22 cellular contexts compared by ENCODE assay signal in the genomic region with DNA sequence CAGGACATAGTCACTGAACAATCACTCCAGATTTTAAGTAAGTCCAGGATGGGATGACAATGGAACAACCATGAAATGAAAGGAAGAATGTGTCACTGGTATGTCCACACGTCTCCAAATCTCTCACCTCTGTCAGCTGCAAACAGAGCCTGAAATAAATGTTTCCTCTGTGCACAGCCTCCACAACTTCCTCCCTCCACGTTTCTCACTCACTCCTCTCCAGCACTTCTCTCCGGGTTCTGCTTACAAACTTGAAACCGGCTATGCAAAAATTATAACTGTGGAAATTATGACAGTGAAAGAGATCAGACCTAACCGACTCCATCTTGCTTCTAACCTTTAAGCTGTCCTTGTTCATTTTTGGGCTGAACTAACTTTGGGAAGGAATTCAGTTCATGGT. TPM values are rescaled to one million over a fixed set of nuclear protein-coding genes. Genes with fewer than 3 reads are reported as not detected.
A peak's percentile ranks its signal among the peaks of the same experiment; 100 is the strongest.
DNase-seq lines count a peak whose midpoint lies in the region; ATAC-seq and TF ChIP-seq lines count a peak whose summit lies in the region.
"Had no signal": no experiment of that assay in that cellular context is flagged by ENCODE, and none has a peak within 500 bp of the region (broad histone marks: within the 10 kb centered on the region; RNA-seq: fewer than 3 reads in every experiment).

No MANE protein-coding gene starts in this region.

- peaks cover 25% of the 10 kb centered on the region for H3K4me1 ChIP-seq in IMR-90 (ENCODE audit: control insufficient read depth, insufficient read depth, low read length)
- H3K4me1 ChIP-seq: Caco-2 had no signal

- peaks cover 5% of the 10 kb centered on the region; the same call in 1 of the 2 replicates for H3K9me1 ChIP-seq in IMR-90 (ENCODE audit: insufficient read depth, low read length)

- H2AK5ac ChIP-seq in IMR-90 (ENCODE audit: low read depth, low read length), result no peak overlapping the region

- no peak overlapping the region; the same call in 1 of the 2 replicates for H3K14ac ChIP-seq in IMR-90 (replicated peaks; ENCODE audit: low read depth, low read length)

- no peak for ATAC-seq in IMR-90 (ENCODE audit: low read depth)
- ATAC-seq in central memory CD8-positive, alpha-beta T cell (replicated peaks; ENCODE audit: extremely low read depth, poor library complexity, severe bottlenecking), result no peak
- ATAC-seq: K562 had no signal

- CTCF ChIA-PET in IMR-90 (lab: Yijun Ruan, JAX), result no interaction called here
- CTCF ChIA-PET in RWPE1 (lab: Yijun Ruan, JAX), result interaction anchor here (0.6 kb wide), 1 partner anchor 74 kb away, joined by 3 read pairs; no protein-coding TSS in a partner anchor

- BruUV-seq in IMR-90 (replicated peaks; lab: Mats Ljungman, UMichigan), result no TSS peak

- no peak overlapping the region for H3K23ac ChIP-seq in IMR-90 (ENCODE audit: low read depth, low read length)

- TF ChIP-seq CTCF in IMR-90 (conservative IDR thresholded peaks at IDR 0.05; ENCODE audit: low read depth, low read length), result no peak
- TF ChIP-seq CTCF in RWPE1 (conservative IDR thresholded peaks at IDR 0.05; ENCODE audit: low read depth), result no peak

- POLR2A ChIA-PET in IMR-90 (lab: Charles Lee; ENCODE audit: unreplicated experiment), result no interaction called here
- POLR2A ChIA-PET in RWPE1 (lab: Yijun Ruan, JAX; ENCODE audit: low non-redundant PET), result no interaction called here

- H2AFZ ChIP-seq in IMR-90 (replicated peaks; ENCODE audit: low read length, poor library complexity), result no peak overlapping the region

- H3K9ac ChIP-seq in IMR-90 (ENCODE audit: low read depth, low read length), result no peak overlapping the region

- no peak overlapping the region for H4K91ac ChIP-seq in IMR-90 (ENCODE audit: insufficient read depth, low read depth, low read length)

- H3K36me3 Mint-ChIP-seq in T-helper 1 cell treated with Interleukin-12 subunit alpha and Interleukin-12 subunit beta and Interleukin-4 antibody, amounts not matched to agents 30 μg/mL and 1 μg/mL, for 36 hours (ENCODE audit: low read depth), result no peaks in the 10 kb centered on the region
- no peaks in the 10 kb centered on the region for H3K36me3 Mint-ChIP-seq in central memory CD8-positive, alpha-beta T cell (ENCODE audit: insufficient read depth)
- H3K36me3 Mint-ChIP-seq: CD4-positive, CD25-positive, alpha-beta regulatory T cell had no signal

- no peak overlapping the region for H2AK9ac ChIP-seq in IMR-90 (replicated peaks; ENCODE audit: low read depth, low read length, poor library complexity)

- no peaks in the 10 kb centered on the region for H3K9me3 Mint-ChIP-seq in T-helper 1 cell treated with Interleukin-12 subunit alpha and Interleukin-12 subunit beta and Interleukin-4 antibody, amounts not matched to agents 30 μg/mL and 1 μg/mL, for 36 hours
- H3K9me3 Mint-ChIP-seq in central memory CD8-positive, alpha-beta T cell, result no peaks in the 10 kb centered on the region
- H3K9me3 Mint-ChIP-seq: CD4-positive, CD25-positive, alpha-beta regulatory T cell had no signal

- no peak overlapping the region for H2BK5ac ChIP-seq in IMR-90 (ENCODE audit: low read depth, low read length, poor library complexity, severe bottlenecking)

- intact Hi-C loops in IMR-90 (cut with micrococcal nuclease), result no loop called here

- H3K18ac ChIP-seq in IMR-90 (ENCODE audit: low read depth, low read length), result 0 out of 2 replicates have a peak overlapping the region, but pooled peaks have one; percentile 5

- no peak overlapping the region for H2BK120ac ChIP-seq in IMR-90 (ENCODE audit: low read depth, low read length)

- H4K8ac ChIP-seq in IMR-90 (ENCODE audit: low read depth in 2 of 2, low read length in 2 of 2), result no peak overlapping the region

- no peak overlapping the region for H2BK20ac ChIP-seq in IMR-90 (ENCODE audit: low read depth, low read length)

- H4K5ac ChIP-seq in IMR-90 (ENCODE audit: low read depth, low read length), result no peak overlapping the region

- no peaks in the 10 kb centered on the region for H3K36me3 ChIP-seq in IMR-90 (ENCODE audit: control insufficient read depth, insufficient read depth, low read length)

- H3K56ac ChIP-seq in IMR-90 (ENCODE audit: extremely low read depth, insufficient read depth, low read length), result no peak overlapping the region

- in situ Hi-C loops in IMR-90 (cut with MboI; ENCODE audit: low sequenced_read_pairs), result no loop called here

- no peak overlapping the region for H3K4me2 ChIP-seq in IMR-90 (ENCODE audit: low read depth, low read length)

- no peaks in the 10 kb centered on the region for H3K79me1 ChIP-seq in IMR-90 (ENCODE audit: low read depth in 1 of 2, low read length in 2 of 2)

- dilution Hi-C loops in IMR-90 (cut with HindIII; ENCODE audit: low sequenced_read_pairs, unreplicated experiment), result no loop called here

- no peak overlapping the region for H3K4ac ChIP-seq in IMR-90 (ENCODE audit: low read depth, low read length)

- H3K4me1 Mint-ChIP-seq in T-helper 1 cell treated with Interleukin-12 subunit alpha and Interleukin-12 subunit beta and Interleukin-4 antibody, amounts not matched to agents 30 μg/mL and 1 μg/mL, for 36 hours (ENCODE audit: low read depth), result peaks cover 28% of the 10 kb centered on the region
- H3K4me1 Mint-ChIP-seq in central memory CD8-positive, alpha-beta T cell, result peaks cover 27% of the 10 kb centered on the region

- peak overlapping the region; percentile 28 for H3K27ac Mint-ChIP-seq in T-helper 1 cell treated with Interleukin-12 subunit alpha and Interleukin-12 subunit beta and Interleukin-4 antibody, amounts not matched to agents 30 μg/mL and 1 μg/mL, for 36 hours
- peak overlapping the region; percentile 29 for H3K27ac Mint-ChIP-seq in central memory CD8-positive, alpha-beta T cell (ENCODE audit: low read depth)
- H3K27ac Mint-ChIP-seq: B cell; CD4-positive, CD25-positive, alpha-beta regulatory T cell had no signal

- no peak overlapping the region for H3K4me3 ChIP-seq in IMR-90 (ENCODE audit: insufficient read depth, low read depth, low read length)
- H3K4me3 ChIP-seq: K562 had no signal

- no peak overlapping the region for H3K4me3 Mint-ChIP-seq in T-helper 1 cell treated with Interleukin-12 subunit alpha and Interleukin-12 subunit beta and Interleukin-4 antibody, amounts not matched to agents 30 μg/mL and 1 μg/mL, for 36 hours
- H3K4me3 Mint-ChIP-seq in central memory CD8-positive, alpha-beta T cell, result no peak overlapping the region
- H3K4me3 Mint-ChIP-seq: B cell; CD4-positive, CD25-positive, alpha-beta regulatory T cell had no signal

- no peak overlapping the region for H2BK15ac ChIP-seq in IMR-90 (ENCODE audit: low read depth, low read length)

- WGBS in IMR-90 (ENCODE audit: extremely low coverage in 2 of 2, insufficient read length in 1 of 2), 2 experiments, result no CpG with 5 or more reads among the region's 5 CpGs

- TF ChIP-seq RAD21 in IMR-90 (IDR thresholded peaks at IDR 0.05; ENCODE audit: low read length), result no peak

- H3K27me3 Mint-ChIP-seq in T-helper 1 cell treated with Interleukin-12 subunit alpha and Interleukin-12 subunit beta and Interleukin-4 antibody, amounts not matched to agents 30 μg/mL and 1 μg/mL, for 36 hours (ENCODE audit: low read depth), result peaks cover 16% of the 10 kb centered on the region
- peaks cover 28% of the 10 kb centered on the region for H3K27me3 Mint-ChIP-seq in central memory CD8-positive, alpha-beta T cell

- no peak for TF ChIP-seq POLR2A in IMR-90 (IDR thresholded peaks at IDR 0.05; ENCODE audit: low read depth, low read length)

- no peaks in the 10 kb centered on the region for H3K9me3 ChIP-seq in IMR-90 (ENCODE audit: control insufficient read depth, insufficient read depth, low read length)
- H3K9me3 ChIP-seq: Caco-2 had no signal

- H4K20me1 ChIP-seq in IMR-90 (ENCODE audit: insufficient read depth, low read length), result no peaks in the 10 kb centered on the region

- H3K27ac ChIP-seq in IMR-90 (ENCODE audit: insufficient read depth, low read length) (no peak overlapping the region), RWPE1 (no peak overlapping the region)

- DNase-seq in T-helper 1 cell, result no peak
- DNase-seq in IMR-90, result no peak
- peak; percentile 59 for DNase-seq in NOMO-1 treated with dmso at 0.1 percent for 144 hours (lab: John Stamatoyannopoulos, UW; ENCODE audit: unreplicated experiment)
- DNase-seq in central memory CD8-positive, alpha-beta T cell (ENCODE audit: low spot score in 2 of 2), result no peak
- DNase-seq in RWPE1 (ENCODE audit: low spot score), result no peak
- DNase-seq in stimulated activated naive CD4-positive, alpha-beta T cell (lab: John Stamatoyannopoulos, UW), result no peak
- no peak for DNase-seq in DMS114 treated with DMSO at 0.1 percent for 48 hours (lab: John Stamatoyannopoulos, UW; ENCODE audit: unreplicated experiment)
- DNase-seq: 8988T; Caco-2; CD4-positive, CD25-positive, alpha-beta regulatory T cell; DMS153; EL; NCI-H1417 treated with DMSO at 0.1 percent for 48 hours; NCI-H187 treated with DMSO at 0.1 percent for 48 hours; NCI-H2227 treated with DMSO at 0.1 percent for 48 hours; NCI-H524 treated with DMSO at 0.1 percent for 48 hours; OCI-M1; SHP77 had no signal

- no peaks in the 10 kb centered on the region for H3K27me3 ChIP-seq in IMR-90 (ENCODE audit: control insufficient read depth, insufficient read depth, low read length)

TF ChIP-seq in IMR-90, 13 proteins besides CTCF, POLR2A, EP300 and RAD21 (continues in another document):
- no peak for TF ChIP-seq MAZ (IDR thresholded peaks at IDR 0.05; ENCODE audit: borderline replicate concordance, low read depth, low read length)
- TF ChIP-seq MAFK (IDR thresholded peaks at IDR 0.05; ENCODE audit: low read depth, low read length), result no peak
- no peak for TF ChIP-seq CEBPB (IDR thresholded peaks at IDR 0.05; ENCODE audit: low read depth, low read length)
- no peak for TF ChIP-seq RCOR1 (IDR thresholded peaks at IDR 0.05; ENCODE audit: insufficient replicate concordance, low read length)
- TF ChIP-seq ELK1 (IDR thresholded peaks at IDR 0.05; ENCODE audit: borderline replicate concordance, low read depth, low read length), result no peak
- no peak for TF ChIP-seq NFE2L2 (IDR thresholded peaks at IDR 0.05; ENCODE audit: low read depth, low read length)
- no peak for TF ChIP-seq RFX5 (IDR thresholded peaks at IDR 0.05; ENCODE audit: low read depth, low read length)
- no peak for TF ChIP-seq BHLHE40 (IDR thresholded peaks at IDR 0.05; ENCODE audit: low read depth, low read length)
- TF ChIP-seq CHD1 (IDR thresholded peaks at IDR 0.05; ENCODE audit: low read depth, low read length), result no peak

RNA-seq across cellular contexts. Expression of gene ALOX5AP, which starts 35.0 kb away (rescaled TPM):
- 0.28 TPM in 1 of 2 replicates, not detected in the other for total RNA-seq in IMR-90 (2012; rRNA removed)
- polyA plus RNA-seq in IMR-90 (2012; rRNA removed), result 0.62 and 0.63 TPM in 2 replicates
- 0.30 and 0.45 TPM in 2 replicates for polyA plus RNA-seq in IMR-90 (2012; cell fraction: cytosol; rRNA removed)
- polyA plus RNA-seq in IMR-90 (2012; cell fraction: nucleus; rRNA removed; ENCODE audit: low replicate concordance), result 0.53 TPM in 1 of 2 replicates, not detected in the other
- total RNA-seq: H1 had no signal
- polyA plus RNA-seq: H1, K562 had no signal
